In the genomic region with DNA sequence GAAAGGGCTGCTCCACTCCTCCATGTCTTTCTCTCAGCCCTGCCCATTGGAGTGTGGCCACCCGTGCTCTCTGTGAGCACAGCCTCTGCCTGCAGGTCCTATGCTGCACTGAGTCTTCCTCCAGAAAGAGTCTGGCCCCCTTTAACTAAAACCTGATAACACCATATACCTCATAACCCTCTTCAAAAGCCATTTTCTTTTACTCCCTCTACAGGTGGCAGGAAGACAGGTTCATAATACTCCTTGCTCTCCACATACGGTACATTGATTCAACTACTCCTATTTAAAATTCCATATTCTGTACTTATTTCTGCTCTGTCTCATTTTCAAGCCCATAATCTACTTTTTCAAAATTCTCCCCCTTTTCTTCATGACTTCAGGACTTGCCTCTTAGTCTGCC, we compare ENCODE assay signal across 1 cellular context.
TF ChIP-seq lines count a peak whose summit lies in the region.

No MANE protein-coding gene starts in this region.

TF ChIP-seq in WTC11, 78 proteins besides CTCF, POLR2A, EP300 and RAD21 (continued from another document):
- TF ChIP-seq, protein P1, sequence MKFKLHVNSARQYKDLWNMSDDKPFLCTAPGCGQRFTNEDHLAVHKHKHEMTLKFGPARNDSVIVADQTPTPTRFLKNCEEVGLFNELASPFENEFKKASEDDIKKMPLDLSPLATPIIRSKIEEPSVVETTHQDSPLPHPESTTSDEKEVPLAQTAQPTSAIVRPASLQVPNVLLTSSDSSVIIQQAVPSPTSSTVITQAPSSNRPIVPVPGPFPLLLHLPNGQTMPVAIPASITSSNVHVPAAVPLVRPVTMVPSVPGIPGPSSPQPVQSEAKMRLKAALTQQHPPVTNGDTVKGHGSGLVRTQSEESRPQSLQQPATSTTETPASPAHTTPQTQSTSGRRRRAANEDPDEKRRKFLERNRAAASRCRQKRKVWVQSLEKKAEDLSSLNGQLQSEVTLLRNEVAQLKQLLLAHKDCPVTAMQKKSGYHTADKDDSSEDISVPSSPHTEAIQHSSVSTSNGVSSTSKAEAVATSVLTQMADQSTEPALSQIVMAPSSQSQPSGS (CRISPR knock-in tag; IDR thresholded peaks at IDR 0.05; ENCODE audit: borderline replicate concordance, low read depth), result no peak
- TF ChIP-seq, protein P2, sequence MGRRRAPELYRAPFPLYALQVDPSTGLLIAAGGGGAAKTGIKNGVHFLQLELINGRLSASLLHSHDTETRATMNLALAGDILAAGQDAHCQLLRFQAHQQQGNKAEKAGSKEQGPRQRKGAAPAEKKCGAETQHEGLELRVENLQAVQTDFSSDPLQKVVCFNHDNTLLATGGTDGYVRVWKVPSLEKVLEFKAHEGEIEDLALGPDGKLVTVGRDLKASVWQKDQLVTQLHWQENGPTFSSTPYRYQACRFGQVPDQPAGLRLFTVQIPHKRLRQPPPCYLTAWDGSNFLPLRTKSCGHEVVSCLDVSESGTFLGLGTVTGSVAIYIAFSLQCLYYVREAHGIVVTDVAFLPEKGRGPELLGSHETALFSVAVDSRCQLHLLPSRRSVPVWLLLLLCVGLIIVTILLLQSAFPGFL (CRISPR knock-in tag; IDR thresholded peaks at IDR 0.05; ENCODE audit: borderline replicate concordance), result no peak
- no peak for TF ChIP-seq SMAD3 (CRISPR knock-in tag; IDR thresholded peaks at IDR 0.05; ENCODE audit: borderline replicate concordance)
- TF ChIP-seq ZNF532 (CRISPR knock-in tag; IDR thresholded peaks at IDR 0.05; ENCODE audit: borderline replicate concordance), result no peak
- TF ChIP-seq NFYB (CRISPR knock-in tag; conservative IDR thresholded peaks at IDR 0.05; ENCODE audit: low read depth), result no peak
